ENCODE assay signal across 1 cellular context in the genomic region with DNA sequence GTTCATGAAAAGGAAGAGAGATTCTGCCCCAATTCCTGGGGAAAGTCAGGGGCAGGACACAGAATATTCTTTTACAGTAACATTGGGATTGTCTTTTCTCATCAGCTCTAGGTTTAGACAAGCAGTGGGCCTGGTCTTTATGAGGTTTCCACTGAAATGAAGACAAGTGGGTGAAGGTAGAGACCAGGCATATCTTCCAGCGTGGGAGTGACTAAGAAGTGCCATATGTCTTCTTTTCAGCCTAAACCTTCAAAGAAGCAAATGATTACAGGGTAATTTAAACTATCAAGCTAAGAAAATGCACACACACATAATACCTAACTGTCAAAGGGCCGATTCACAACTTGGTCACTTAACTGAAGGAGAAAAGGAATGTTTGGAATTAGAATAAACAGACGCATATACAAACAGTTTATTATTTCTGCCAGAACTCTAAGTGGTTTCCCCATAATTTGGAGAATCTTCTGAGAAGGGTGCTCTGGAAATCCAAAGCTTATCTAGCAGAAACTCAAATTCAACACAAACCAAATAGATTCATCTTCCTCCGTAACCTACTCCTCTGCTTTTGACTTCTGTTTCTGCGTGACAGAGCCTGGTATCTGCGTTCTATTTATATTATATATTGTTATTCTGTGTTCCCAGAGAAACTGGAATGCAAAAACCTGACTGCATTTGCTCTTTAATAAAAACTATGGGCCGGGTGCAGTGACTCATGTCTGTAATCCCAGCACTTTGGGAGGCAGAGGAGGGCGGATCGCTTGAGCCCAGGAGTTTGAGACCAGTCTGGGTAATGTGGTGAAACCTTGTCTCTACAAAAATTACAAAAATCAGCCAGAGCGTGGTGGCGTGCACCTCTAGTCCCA.
TF ChIP-seq lines count a peak whose summit lies in the region.

No MANE protein-coding gene starts in this region.

TF ChIP-seq in SK-N-SH treated with all-trans-retinoic acid at 6 μM for 48 hours, 23 proteins besides CTCF, POLR2A, EP300 and RAD21 (continued from another document):
- no peak for TF ChIP-seq PATZ1 (CRISPR knock-in tag; IDR thresholded peaks at IDR 0.05; ENCODE audit: borderline replicate concordance)
- no peak for TF ChIP-seq ZNF70 (CRISPR knock-in tag; IDR thresholded peaks at IDR 0.05)
- TF ChIP-seq ARNTL (CRISPR knock-in tag; IDR thresholded peaks at IDR 0.05; ENCODE audit: borderline replicate concordance, low read depth) = no peak
- no peak for TF ChIP-seq TOX (CRISPR knock-in tag; IDR thresholded peaks at IDR 0.05; ENCODE audit: borderline replicate concordance)
- TF ChIP-seq ESRRG (CRISPR knock-in tag; IDR thresholded peaks at IDR 0.05) = no peak
